2 cellular contexts compared by ENCODE assay signal in the genomic region with DNA sequence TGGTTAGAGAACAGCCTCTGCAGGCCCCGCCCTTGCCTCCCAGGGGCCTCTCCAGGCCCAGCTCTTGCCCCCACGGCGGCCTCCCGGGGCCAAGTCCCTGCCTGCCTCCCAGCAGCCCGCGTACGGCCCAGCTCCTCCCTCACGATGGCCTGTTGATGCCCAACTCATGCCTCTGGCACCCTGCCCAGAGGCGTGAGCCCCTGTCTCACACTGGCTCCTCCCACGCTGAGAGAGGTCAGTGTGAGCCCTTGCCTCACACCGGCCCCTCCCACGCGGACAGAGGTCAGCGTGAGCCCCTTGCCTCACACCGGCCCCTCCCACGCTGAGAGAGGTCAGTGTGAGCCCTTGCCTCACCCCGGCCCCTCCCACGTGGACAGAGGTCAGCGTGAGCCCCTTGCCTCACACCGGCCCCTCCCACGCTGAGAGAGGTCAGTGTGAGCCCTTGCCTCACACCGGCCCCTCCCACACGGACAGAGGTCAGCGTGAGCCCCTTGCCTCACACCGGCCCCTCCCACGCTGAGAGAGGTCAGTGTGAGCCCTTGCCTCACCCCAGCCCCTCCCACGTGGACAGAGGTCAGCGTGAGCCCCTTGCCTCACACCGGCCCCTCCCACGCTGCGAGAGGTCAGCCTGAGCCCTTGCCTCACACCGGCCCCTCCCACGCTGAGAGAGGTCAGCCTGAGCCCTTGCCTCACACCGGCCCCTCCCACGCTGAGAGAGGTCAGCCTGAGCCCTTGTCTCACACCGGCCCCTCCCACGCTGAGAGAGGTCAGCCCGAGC.
TF ChIP-seq lines count a peak whose summit lies in the region.
"Not testable (repeated sequence)": the region's sequence is repeated elsewhere in the genome, so short reads cannot be mapped to it uniquely, and the experiment has no call there.

No MANE protein-coding gene starts in this region.

TF ChIP-seq in HEK293, 187 proteins besides CTCF, POLR2A, EP300 and RAD21:
- TF ChIP-seq GLIS1 (tag by site-specific recombination; IDR thresholded peaks at IDR 0.05), result peak; percentile 54

TF ChIP-seq in K562, 482 proteins besides CTCF, POLR2A, EP300 and RAD21 (continues in another document):
- peak; percentile 83 for TF ChIP-seq CEBPB (tag; IDR thresholded peaks at IDR 0.05)
- peak; percentile 48 for TF ChIP-seq HMGN3 (IDR thresholded peaks at IDR 0.05; ENCODE audit: borderline replicate concordance, extremely low read depth, insufficient read length, low read depth, low read length)
- TF ChIP-seq ZFP36 (IDR thresholded peaks at IDR 0.05; ENCODE audit: low read depth, low read length, partially characterized antibody), result peak; percentile 49
- peak; percentile 50 for TF ChIP-seq EGR1 (conservative IDR thresholded peaks at IDR 0.05)
- peak; percentile 72 for TF ChIP-seq CEBPG (CRISPR knock-in tag; IDR thresholded peaks at IDR 0.05)
- peak in 1 of 2 experiments; percentile 90; a peak in 2 of 4 replicates for TF ChIP-seq CEBPG (tag; conservative IDR thresholded peaks at IDR 0.05 in 1 of 2, IDR thresholded peaks at IDR 0.05 in 1 of 2)
- peak; percentile 48 for TF ChIP-seq CXXC5 (CRISPR knock-in tag; IDR thresholded peaks at IDR 0.05)
- TF ChIP-seq CREM (IDR thresholded peaks at IDR 0.05; ENCODE audit: low read depth), result peak; percentile 45; the same call in 1 of the 2 replicates
- peak; percentile 44 for TF ChIP-seq BHLHE40 (IDR thresholded peaks at IDR 0.05; ENCODE audit: low read length)
- peak; percentile 13; the same call in 1 of the 2 replicates for TF ChIP-seq JUN (IDR thresholded peaks at IDR 0.05; ENCODE audit: borderline replicate concordance, low read depth, low read length)
- TF ChIP-seq JUN (CRISPR knock-in tag; IDR thresholded peaks at IDR 0.05; ENCODE audit: borderline replicate concordance); MYNN (CRISPR knock-in tag; IDR thresholded peaks at IDR 0.05): not testable (repeated sequence)
- 0 out of 2 replicates have a peak, but pooled peaks have one; percentile 11 for TF ChIP-seq RNF2 (IDR thresholded peaks at IDR 0.05)
- TF ChIP-seq NR2C1 (IDR thresholded peaks at IDR 0.05), result peak; percentile 71
- peak; percentile 80 for TF ChIP-seq NR2C1 (tag; IDR thresholded peaks at IDR 0.05)
- peak; percentile 78; the same call in 1 of the 2 replicates for TF ChIP-seq MYNN (IDR thresholded peaks at IDR 0.05)
- peak; percentile 63 for TF ChIP-seq USF1 (CRISPR knock-in tag; IDR thresholded peaks at IDR 0.05)
- TF ChIP-seq, protein P1, sequence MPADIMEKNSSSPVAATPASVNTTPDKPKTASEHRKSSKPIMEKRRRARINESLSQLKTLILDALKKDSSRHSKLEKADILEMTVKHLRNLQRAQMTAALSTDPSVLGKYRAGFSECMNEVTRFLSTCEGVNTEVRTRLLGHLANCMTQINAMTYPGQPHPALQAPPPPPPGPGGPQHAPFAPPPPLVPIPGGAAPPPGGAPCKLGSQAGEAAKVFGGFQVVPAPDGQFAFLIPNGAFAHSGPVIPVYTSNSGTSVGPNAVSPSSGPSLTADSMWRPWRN (IDR thresholded peaks at IDR 0.05; ENCODE audit: low read depth), result peak; percentile 60; the same call in 1 of the 2 replicates
- TF ChIP-seq, protein P2, sequence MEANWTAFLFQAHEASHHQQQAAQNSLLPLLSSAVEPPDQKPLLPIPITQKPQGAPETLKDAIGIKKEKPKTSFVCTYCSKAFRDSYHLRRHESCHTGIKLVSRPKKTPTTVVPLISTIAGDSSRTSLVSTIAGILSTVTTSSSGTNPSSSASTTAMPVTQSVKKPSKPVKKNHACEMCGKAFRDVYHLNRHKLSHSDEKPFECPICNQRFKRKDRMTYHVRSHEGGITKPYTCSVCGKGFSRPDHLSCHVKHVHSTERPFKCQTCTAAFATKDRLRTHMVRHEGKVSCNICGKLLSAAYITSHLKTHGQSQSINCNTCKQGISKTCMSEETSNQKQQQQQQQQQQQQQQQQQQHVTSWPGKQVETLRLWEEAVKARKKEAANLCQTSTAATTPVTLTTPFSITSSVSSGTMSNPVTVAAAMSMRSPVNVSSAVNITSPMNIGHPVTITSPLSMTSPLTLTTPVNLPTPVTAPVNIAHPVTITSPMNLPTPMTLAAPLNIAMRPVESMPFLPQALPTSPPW (CRISPR knock-in tag; IDR thresholded peaks at IDR 0.05), result peak; percentile 61
- TF ChIP-seq GABPB1 (CRISPR knock-in tag; IDR thresholded peaks at IDR 0.05), result 0 out of 2 replicates have a peak, but pooled peaks have one; percentile 9
- TF ChIP-seq POLR2G (IDR thresholded peaks at IDR 0.05; ENCODE audit: low read depth, low read length), result peak; percentile 59
- TF ChIP-seq ZNF592 (IDR thresholded peaks at IDR 0.05), result 0 out of 2 replicates have a peak, but pooled peaks have one; percentile 42
- TF ChIP-seq RBFOX2 (IDR thresholded peaks at IDR 0.05; ENCODE audit: low read depth, low read length), result 0 out of 2 replicates have a peak, but pooled peaks have one; percentile 42
- 0 out of 2 replicates have a peak, but pooled peaks have one; percentile 1 for TF ChIP-seq JUND (IDR thresholded peaks at IDR 0.05; ENCODE audit: borderline replicate concordance, low read depth, low read length)
- TF ChIP-seq JUND (tag; IDR thresholded peaks at IDR 0.05; ENCODE audit: borderline replicate concordance, low read depth, low read length), result peak; percentile 25; the same call in 1 of the 3 replicates
- peak; percentile 96 for TF ChIP-seq NFIC (IDR thresholded peaks at IDR 0.05)
- peak; percentile 80 for TF ChIP-seq ZFX (CRISPR knock-in tag; IDR thresholded peaks at IDR 0.05)
- peak; percentile 91 for TF ChIP-seq ESRRA (IDR thresholded peaks at IDR 0.05; ENCODE audit: borderline replicate concordance, low read depth)
- TF ChIP-seq CTBP1 (IDR thresholded peaks at IDR 0.05; ENCODE audit: borderline replicate concordance), result peak; percentile 33; the same call in 1 of the 2 replicates
- TF ChIP-seq, protein P3, sequence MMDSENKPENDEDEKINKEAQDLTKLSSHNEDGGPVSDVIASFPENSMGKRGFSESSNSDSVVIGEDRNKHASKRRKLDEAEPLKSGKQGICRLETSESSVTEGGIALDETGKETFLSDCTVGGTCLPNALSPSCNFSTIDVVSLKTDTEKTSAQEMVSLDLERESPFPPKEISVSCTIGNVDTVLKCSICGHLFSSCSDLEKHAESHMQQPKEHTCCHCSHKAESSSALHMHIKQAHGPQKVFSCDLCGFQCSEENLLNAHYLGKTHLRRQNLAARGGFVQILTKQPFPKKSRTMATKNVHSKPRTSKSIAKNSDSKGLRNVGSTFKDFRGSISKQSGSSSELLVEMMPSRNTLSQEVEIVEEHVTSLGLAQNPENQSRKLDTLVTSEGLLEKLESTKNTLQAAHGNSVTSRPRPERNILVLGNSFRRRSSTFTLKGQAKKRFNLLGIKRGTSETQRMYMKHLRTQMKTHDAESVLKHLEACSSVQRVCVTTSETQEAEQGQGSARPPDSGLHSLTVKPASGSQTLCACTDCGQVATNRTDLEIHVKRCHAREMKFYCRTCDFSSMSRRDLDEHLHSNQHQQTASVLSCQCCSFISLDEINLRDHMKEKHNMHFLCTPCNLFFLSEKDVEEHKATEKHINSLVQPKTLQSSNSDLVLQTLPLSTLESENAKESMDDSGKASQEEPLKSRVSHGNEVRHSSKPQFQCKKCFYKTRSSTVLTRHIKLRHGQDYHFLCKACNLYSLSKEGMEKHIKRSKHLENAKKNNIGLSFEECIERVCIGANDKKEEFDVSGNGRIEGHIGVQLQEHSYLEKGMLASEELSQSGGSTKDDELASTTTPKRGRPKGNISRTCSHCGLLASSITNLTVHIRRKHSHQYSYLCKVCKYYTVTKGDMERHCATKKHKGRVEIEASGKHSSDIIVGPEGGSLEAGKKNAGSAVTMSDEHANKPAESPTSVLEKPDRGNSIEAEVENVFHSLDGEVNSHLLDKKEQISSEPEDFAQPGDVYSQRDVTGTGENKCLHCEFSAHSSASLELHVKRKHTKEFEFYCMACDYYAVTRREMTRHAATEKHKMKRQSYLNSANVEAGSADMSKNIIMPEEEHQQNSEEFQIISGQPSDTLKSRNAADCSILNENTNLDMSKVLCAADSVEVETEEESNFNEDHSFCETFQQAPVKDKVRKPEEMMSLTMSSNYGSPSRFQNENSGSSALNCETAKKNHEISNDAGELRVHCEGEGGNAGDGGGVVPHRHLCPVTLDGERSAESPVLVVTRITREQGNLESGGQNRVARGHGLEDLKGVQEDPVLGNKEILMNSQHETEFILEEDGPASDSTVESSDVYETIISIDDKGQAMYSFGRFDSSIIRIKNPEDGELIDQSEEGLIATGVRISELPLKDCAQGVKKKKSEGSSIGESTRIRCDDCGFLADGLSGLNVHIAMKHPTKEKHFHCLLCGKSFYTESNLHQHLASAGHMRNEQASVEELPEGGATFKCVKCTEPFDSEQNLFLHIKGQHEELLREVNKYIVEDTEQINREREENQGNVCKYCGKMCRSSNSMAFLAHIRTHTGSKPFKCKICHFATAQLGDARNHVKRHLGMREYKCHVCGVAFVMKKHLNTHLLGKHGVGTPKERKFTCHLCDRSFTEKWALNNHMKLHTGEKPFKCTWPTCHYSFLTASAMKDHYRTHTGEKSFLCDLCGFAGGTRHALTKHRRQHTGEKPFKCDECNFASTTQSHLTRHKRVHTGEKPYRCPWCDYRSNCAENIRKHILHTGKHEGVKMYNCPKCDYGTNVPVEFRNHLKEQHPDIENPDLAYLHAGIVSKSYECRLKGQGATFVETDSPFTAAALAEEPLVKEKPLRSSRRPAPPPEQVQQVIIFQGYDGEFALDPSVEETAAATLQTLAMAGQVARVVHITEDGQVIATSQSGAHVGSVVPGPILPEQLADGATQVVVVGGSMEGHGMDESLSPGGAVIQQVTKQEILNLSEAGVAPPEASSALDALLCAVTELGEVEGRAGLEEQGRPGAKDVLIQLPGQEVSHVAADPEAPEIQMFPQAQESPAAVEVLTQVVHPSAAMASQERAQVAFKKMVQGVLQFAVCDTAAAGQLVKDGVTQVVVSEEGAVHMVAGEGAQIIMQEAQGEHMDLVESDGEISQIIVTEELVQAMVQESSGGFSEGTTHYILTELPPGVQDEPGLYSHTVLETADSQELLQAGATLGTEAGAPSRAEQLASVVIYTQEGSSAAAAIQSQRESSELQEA (IDR thresholded peaks at IDR 0.05; ENCODE audit: low read depth), result peak; percentile 87
- TF ChIP-seq SOX6 (IDR thresholded peaks at IDR 0.05), result 0 out of 2 replicates have a peak, but pooled peaks have one; percentile 20
- 0 out of 2 replicates have a peak, but pooled peaks have one; percentile 48 for TF ChIP-seq MTA3 (IDR thresholded peaks at IDR 0.05; ENCODE audit: borderline replicate concordance)
- TF ChIP-seq, protein P4, sequence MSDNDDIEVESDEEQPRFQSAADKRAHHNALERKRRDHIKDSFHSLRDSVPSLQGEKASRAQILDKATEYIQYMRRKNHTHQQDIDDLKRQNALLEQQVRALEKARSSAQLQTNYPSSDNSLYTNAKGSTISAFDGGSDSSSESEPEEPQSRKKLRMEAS (CRISPR knock-in tag; IDR thresholded peaks at IDR 0.05), result peak; percentile 54
- peak; percentile 39; the same call in 1 of the 2 replicates for TF ChIP-seq ATF7 (IDR thresholded peaks at IDR 0.05)
- peak in 1 of 2 experiments; percentile 55; a peak in 2 of 4 replicates for TF ChIP-seq TRIM24 (IDR thresholded peaks at IDR 0.05)
- peak; percentile 15 for TF ChIP-seq CCNT2 (IDR thresholded peaks at IDR 0.05; ENCODE audit: borderline replicate concordance, extremely low read depth, insufficient read length, low read depth, low read length)
- TF ChIP-seq, protein P5, sequence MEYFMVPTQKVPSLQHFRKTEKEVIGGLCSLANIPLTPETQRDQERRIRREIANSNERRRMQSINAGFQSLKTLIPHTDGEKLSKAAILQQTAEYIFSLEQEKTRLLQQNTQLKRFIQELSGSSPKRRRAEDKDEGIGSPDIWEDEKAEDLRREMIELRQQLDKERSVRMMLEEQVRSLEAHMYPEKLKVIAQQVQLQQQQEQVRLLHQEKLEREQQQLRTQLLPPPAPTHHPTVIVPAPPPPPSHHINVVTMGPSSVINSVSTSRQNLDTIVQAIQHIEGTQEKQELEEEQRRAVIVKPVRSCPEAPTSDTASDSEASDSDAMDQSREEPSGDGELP (CRISPR knock-in tag; IDR thresholded peaks at IDR 0.05; ENCODE audit: borderline replicate concordance), result peak; percentile 47
- TF ChIP-seq NR2C2 (CRISPR knock-in tag; IDR thresholded peaks at IDR 0.05), result peak; percentile 92
- peak; percentile 94 for TF ChIP-seq NR2C2 (tag; IDR thresholded peaks at IDR 0.05)
- TF ChIP-seq MAZ (CRISPR knock-in tag; conservative IDR thresholded peaks at IDR 0.05 in 1 of 2, IDR thresholded peaks at IDR 0.05 in 1 of 2), result peak; percentile 76 to 96
- peak; percentile 34 for TF ChIP-seq USF2 (CRISPR knock-in tag; IDR thresholded peaks at IDR 0.05)
- peak; percentile 90; the same call in 1 of the 2 replicates for TF ChIP-seq ZBTB7A (IDR thresholded peaks at IDR 0.05; ENCODE audit: borderline replicate concordance, control insufficient read depth, low read depth, low read length)
